ENCODE assay signal across 9 cellular contexts in genomic region chr15:48855501-48856440, GRCh38. TPM values are rescaled to one million over a fixed set of nuclear protein-coding genes. Genes with fewer than 3 reads are reported as not detected.
DNase-seq lines count a peak whose midpoint lies in the region; ATAC-seq and TF ChIP-seq lines count a peak whose summit lies in the region.
"Had no signal": no experiment of that assay in that cellular context is flagged by ENCODE, and none has a peak within 500 bp of the region (broad histone marks: within the 10 kb centered on the region; RNA-seq: fewer than 3 reads in every experiment).

No MANE protein-coding gene starts in this region.

- no peaks in the 10 kb centered on the region for H3K27me3 ChIP-seq in MM.1S (replicated peaks; ENCODE audit: insufficient read depth, low read length)

- TF ChIP-seq CTCF in GM12873 (IDR thresholded peaks at IDR 0.05; ENCODE audit: insufficient read depth, low read depth, low read length, missing control alignments) (peak; percentile 23), fibroblast of mammary gland (conservative IDR thresholded peaks at IDR 0.05; ENCODE audit: control insufficient read depth, insufficient read depth, low read depth, low read length) (peak; percentile 73), MM.1S (IDR thresholded peaks at IDR 0.05; ENCODE audit: low read length) (no peak)

- H3K27ac Mint-ChIP-seq in effector memory CD8-positive, alpha-beta T cell, result no peak overlapping the region

- peaks cover 6 to 10% of the 10 kb centered on the region in 2 donors for H3K27me3 Mint-ChIP-seq in effector memory CD8-positive, alpha-beta T cell

- ATAC-seq in GM21619 (IDR thresholded peaks at IDR 0.05; ENCODE audit: unreplicated experiment) (no peak), GM18861 (IDR thresholded peaks at IDR 0.05; ENCODE audit: unreplicated experiment) (no peak)
- ATAC-seq in effector memory CD8-positive, alpha-beta T cell (replicated peaks), result no peak

- no peaks in the 10 kb centered on the region for H3K4me1 ChIP-seq in MM.1S (ENCODE audit: low read length)

- DNase-seq in OCI-M1 (lab: John Stamatoyannopoulos, UW) (peak; percentile 78), fibroblast of mammary gland (ENCODE audit: low read depth) (peak; percentile 68), renal cortical epithelial cell (ENCODE audit: low read depth) (peak; percentile 50), MM.1S (no peak)
- DNase-seq in effector memory CD8-positive, alpha-beta T cell, result no peak
- DNase-seq: naive B cell had no signal

- H2AFZ ChIP-seq in MM.1S (ENCODE audit: low read length), result no peak overlapping the region

- H3K9me2 ChIP-seq in MM.1S (replicated peaks; ENCODE audit: insufficient read depth, low read length), result no peaks in the 10 kb centered on the region

- no peaks in the 10 kb centered on the region for H3K36me3 Mint-ChIP-seq in effector memory CD8-positive, alpha-beta T cell (ENCODE audit: insufficient read depth)
- H3K36me3 Mint-ChIP-seq: naive B cell had no signal

- H3K79me2 ChIP-seq in MM.1S (ENCODE audit: low read length), result no peaks in the 10 kb centered on the region

- H3K9ac ChIP-seq in MM.1S (ENCODE audit: low read length), result no peak overlapping the region

- H3K9me3 Mint-ChIP-seq in effector memory CD8-positive, alpha-beta T cell, result no peaks in the 10 kb centered on the region

- no peaks in the 10 kb centered on the region for H3K9me3 ChIP-seq in MM.1S (replicated peaks; ENCODE audit: insufficient read depth, low read length)

- H3K4me2 ChIP-seq in MM.1S (ENCODE audit: low read depth, low read length), result no peak overlapping the region

- H3K4me1 Mint-ChIP-seq in effector memory CD8-positive, alpha-beta T cell (ENCODE audit: low read depth in 2 of 2), result no peaks in the 10 kb centered on the region
- H3K4me1 Mint-ChIP-seq: naive B cell had no signal

- H3F3A ChIP-seq in MM.1S (ENCODE audit: insufficient read depth, low read length), result no peaks in the 10 kb centered on the region

- H3K4me3 Mint-ChIP-seq in effector memory CD8-positive, alpha-beta T cell, result no peak overlapping the region
- H3K4me3 Mint-ChIP-seq: naive B cell had no signal

- H3K4me3 ChIP-seq in fibroblast of mammary gland (ENCODE audit: control insufficient read depth, low read depth, low read length) (no peak overlapping the region), MM.1S (ENCODE audit: low read length) (no peak overlapping the region)

- no peaks in the 10 kb centered on the region for H3K36me3 ChIP-seq in MM.1S (replicated peaks; ENCODE audit: insufficient read depth, low read length)

- H3K27ac ChIP-seq in MM.1S (ENCODE audit: low read length), result no peak overlapping the region

- H4K20me1 ChIP-seq in MM.1S (ENCODE audit: insufficient read depth, low read length), result no peaks in the 10 kb centered on the region

RNA-seq across cellular contexts. Expression of gene EID1, which starts 22.2 kb away (rescaled TPM):
- total RNA-seq in renal cortical epithelial cell, result 207 and 216 TPM in 2 replicates

RNA-seq across cellular contexts. Expression of gene CEP152, which starts 44.9 kb away (rescaled TPM):
- 4.7 and 7.1 TPM in 2 replicates for total RNA-seq in renal cortical epithelial cell

Comparison
In these comparisons a context has a peak if more than half of its experiments do, and no peak if none do; other contexts are left out.
1. DNase-seq: peak in OCI-M1 (single experiment), fibroblast of mammary gland (single experiment) and renal cortical epithelial cell (single experiment); none in MM.1S (single experiment) and effector memory CD8-positive, alpha-beta T cell (0 of 3).